23 cellular contexts compared by ENCODE assay signal in the genomic region with DNA sequence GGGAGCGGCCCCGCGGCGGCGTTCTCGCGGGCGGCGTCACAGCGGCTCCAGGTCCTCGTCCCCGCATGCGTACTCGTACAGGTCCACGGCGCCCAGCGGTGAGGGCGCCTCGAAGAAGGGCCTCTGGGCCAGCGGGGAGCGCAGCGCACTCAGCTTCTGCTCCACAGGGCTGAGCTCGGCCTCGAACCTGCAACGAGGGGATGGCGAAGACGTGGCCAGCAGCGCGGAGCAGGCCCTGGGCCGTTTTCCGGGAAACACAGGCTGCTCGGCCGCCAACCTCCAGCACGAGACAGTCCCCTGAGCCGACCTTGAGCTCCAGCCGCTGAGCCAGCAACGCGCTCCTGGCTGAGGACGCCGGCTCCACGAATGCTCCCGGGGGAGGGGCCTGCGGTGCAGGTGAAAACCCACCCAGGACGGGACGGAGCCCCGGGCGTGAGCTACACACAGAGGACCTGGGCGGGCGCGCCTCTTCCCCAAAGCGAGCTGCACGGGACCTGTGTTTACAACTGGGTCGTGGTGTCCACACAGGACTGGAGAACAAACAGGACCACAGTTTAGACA.
"Had no signal": no experiment of that assay in that cellular context is flagged by ENCODE, and none has a peak within 500 bp of the region (broad histone marks: within the 10 kb centered on the region; RNA-seq: fewer than 3 reads in every experiment).

No MANE protein-coding gene starts in this region.

- H3K9me3 Mint-ChIP-seq: activated B cell treated with CpG ODN at 0.5 μM for 24 hours; activated CD4-positive, alpha-beta memory T cell treated with anti-CD3 and anti-CD28 coated beads for 36 hours; activated naive CD4-positive, alpha-beta T cell treated with anti-CD3 and anti-CD28 coated beads, Interleukin-2, amount 50 U/mL, for 72 hours; activated T-helper 1 cell treated with anti-CD3 and anti-CD28 coated beads, Interleukin-12 subunit alpha, Interleukin-12 subunit beta, Interleukin-2, Interleukin-4 antibody, amounts not matched to agents 30 ng/mL and 10 ng/mL and 1 ng/mL, durations not matched to agents 14 hours and 24 hours and 36 hours; natural killer cell; stimulated activated naive B cell treated with anti-CD40 and anti-IgM and Interleukin-4, amounts not matched to agents 10 μg/mL and 1 μg/mL and 100 μg/mL, for 72 hours; type B pancreatic cell had no signal

- ATAC-seq: activated CD4-positive, alpha-beta T cell treated with anti-CD3 and anti-CD28 coated beads for 36 hours; activated naive CD4-positive, alpha-beta T cell treated with anti-CD3 and anti-CD28 coated beads, Interleukin-2, amount 50 U/mL, for 72 hours; natural killer cell; stimulated activated naive B cell treated with anti-CD40 and anti-IgM and Interleukin-4, amounts not matched to agents 10 μg/mL and 1 μg/mL and 100 μg/mL, for 72 hours had no signal

- H3K4me3 ChIP-seq: ascending aorta, colonic mucosa, heart right ventricle, prostate gland, SJSA1, thoracic aorta had no signal

- H3K4me1 Mint-ChIP-seq: natural killer cell had no signal

- H3K27me3 ChIP-seq: brain microvascular endothelial cell had no signal

- H3K27ac Mint-ChIP-seq: activated B cell treated with CpG ODN at 0.5 μM for 24 hours; activated CD4-positive, alpha-beta memory T cell treated with anti-CD3 and anti-CD28 coated beads for 36 hours; activated CD4-positive, alpha-beta T cell treated with anti-CD3 and anti-CD28 coated beads for 36 hours; activated naive CD4-positive, alpha-beta T cell treated with anti-CD3 and anti-CD28 coated beads, Interleukin-2, amount 50 U/mL, for 72 hours; activated T-helper 1 cell treated with anti-CD3 and anti-CD28 coated beads, Interleukin-12 subunit alpha, Interleukin-12 subunit beta, Interleukin-2, Interleukin-4 antibody, amounts not matched to agents 30 ng/mL and 10 ng/mL and 1 ng/mL, durations not matched to agents 14 hours and 24 hours and 36 hours; natural killer cell; stimulated activated naive B cell treated with anti-CD40 and anti-IgM and Interleukin-4, amounts not matched to agents 10 μg/mL and 1 μg/mL and 100 μg/mL, for 72 hours; type B pancreatic cell had no signal

- H3K27ac ChIP-seq: ascending aorta, brain microvascular endothelial cell, colonic mucosa, epithelial cell of prostate, heart right ventricle, prostate gland, SJSA1, thoracic aorta had no signal

- H3K4me3 Mint-ChIP-seq: activated B cell treated with CpG ODN at 0.5 μM for 24 hours; activated CD4-positive, alpha-beta memory T cell treated with anti-CD3 and anti-CD28 coated beads for 36 hours; activated CD4-positive, alpha-beta T cell treated with anti-CD3 and anti-CD28 coated beads for 36 hours; activated T-helper 1 cell treated with anti-CD3 and anti-CD28 coated beads, Interleukin-12 subunit alpha, Interleukin-12 subunit beta, Interleukin-2, Interleukin-4 antibody, amounts not matched to agents 30 ng/mL and 10 ng/mL and 1 ng/mL, durations not matched to agents 14 hours and 24 hours and 36 hours; natural killer cell; stimulated activated naive B cell treated with anti-CD40 and anti-IgM and Interleukin-4, amounts not matched to agents 10 μg/mL and 1 μg/mL and 100 μg/mL, for 72 hours; type B pancreatic cell had no signal

- H3K27me3 Mint-ChIP-seq: activated B cell treated with CpG ODN at 0.5 μM for 24 hours; activated CD4-positive, alpha-beta T cell treated with anti-CD3 and anti-CD28 coated beads for 36 hours; type B pancreatic cell had no signal

- DNase-seq: activated B cell treated with CpG ODN at 0.5 μM for 24 hours; activated CD4-positive, alpha-beta memory T cell treated with anti-CD3 and anti-CD28 coated beads for 36 hours; activated CD4-positive, alpha-beta T cell treated with anti-CD3 and anti-CD28 coated beads for 36 hours; activated gamma-delta T cell; brain microvascular endothelial cell; central memory CD4-positive, alpha-beta T cell; colonic mucosa; heart right ventricle; islet precursor cell; midbrain; small intestine; stimulated activated CD4-positive, alpha-beta T cell treated with anti-CD3 and anti-CD28 coated beads, Interleukin-15, amount 100 ng/mL, for 24 hours; stimulated activated naive B cell treated with anti-CD40 and anti-IgM and Interleukin-4, amounts not matched to agents 10 μg/mL and 1 μg/mL and 100 μg/mL, for 72 hours; T-helper 9 cell had no signal

- H3K9me3 ChIP-seq: ascending aorta, colonic mucosa, heart right ventricle, prostate gland, thoracic aorta had no signal

- H3K4me1 ChIP-seq: ascending aorta, colonic mucosa, prostate gland had no signal

- H3K36me3 Mint-ChIP-seq: natural killer cell had no signal

- H3K36me3 ChIP-seq: brain microvascular endothelial cell, colonic mucosa, prostate gland, thoracic aorta had no signal
